In the genomic region with DNA sequence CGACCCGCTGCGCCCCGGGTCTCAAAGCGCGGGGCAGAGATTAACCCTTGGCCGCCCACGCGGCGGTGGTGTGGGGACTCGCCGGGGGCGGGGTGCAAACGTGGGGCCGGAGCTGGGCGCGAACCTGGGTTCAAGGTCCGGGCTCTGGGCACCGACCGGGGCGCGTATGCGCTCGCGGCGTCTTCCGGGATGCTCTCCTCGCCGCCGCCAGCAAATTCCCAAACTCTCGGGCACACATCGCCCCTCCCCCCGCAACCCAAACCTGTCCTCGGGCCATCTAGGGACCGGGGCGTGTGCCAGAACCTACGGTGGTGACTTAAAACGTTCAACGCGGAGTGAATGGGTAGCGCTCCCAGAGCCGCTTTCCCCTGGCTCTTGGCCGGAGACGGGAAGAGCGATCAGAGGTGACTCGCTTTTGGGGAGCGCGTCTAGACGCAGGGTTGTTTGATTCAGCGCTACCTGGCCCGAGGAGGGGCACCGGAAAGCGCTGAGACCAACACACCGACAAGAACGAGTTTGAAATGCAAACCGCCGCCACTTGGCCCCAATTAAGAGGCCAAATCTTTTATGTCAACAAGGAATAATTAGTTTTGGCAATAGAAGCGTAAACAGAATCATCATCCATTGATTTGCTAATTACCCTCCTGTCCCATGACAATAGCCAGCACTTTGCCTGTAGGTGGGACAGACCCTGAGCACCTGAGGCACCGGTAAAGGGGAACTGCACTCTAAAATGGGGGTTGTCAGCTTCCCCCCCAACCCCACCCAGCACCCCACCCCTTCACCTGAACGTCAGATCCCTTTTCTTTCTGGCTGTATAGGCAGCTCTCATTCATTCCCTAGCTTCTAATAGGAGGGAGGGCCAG, we compare ENCODE assay signal across 8 cellular contexts. TPM values are rescaled to one million over a fixed set of nuclear protein-coding genes. Genes with fewer than 3 reads are reported as not detected.
DNase-seq lines count a peak whose midpoint lies in the region; ATAC-seq and TF ChIP-seq lines count a peak whose summit lies in the region.

No MANE protein-coding gene starts in this region.

- DNase-seq in AG04449 (ENCODE audit: low read depth, low spot score) (no peak), RPMI7951 (ENCODE audit: low read depth) (peak; percentile 45), aorta (peak in 1 of 2 donors; percentile 82), NOMO-1 treated with DMSO at 0.1 percent for 48 hours (lab: John Stamatoyannopoulos, UW; ENCODE audit: unreplicated experiment) (no peak)

- ATAC-seq in GM18502 (IDR thresholded peaks at IDR 0.05; ENCODE audit: poor library complexity, unreplicated experiment) (peak; percentile 17), aorta (ENCODE audit: low FRiP score) (no peak), HG03439 (IDR thresholded peaks at IDR 0.05; ENCODE audit: unreplicated experiment) (no peak)

- H3K4me3 ChIP-seq in AG04449 (ENCODE audit: low read depth, low read length) (peak overlapping the region; percentile 55), duodenal mucosa (ENCODE audit: low read depth in 1 of 2, low read length in 2 of 2) (peak overlapping the region; percentile 58 to 64), mesodermal cell (ENCODE audit: extremely low read depth, insufficient read depth, low read length, poor library complexity, severe bottlenecking) (peak overlapping the region; percentile 45), aorta (ENCODE audit: low read length in 2 of 2) (peak overlapping the region; percentile 49 to 68)

- TF ChIP-seq CTCF in AG04449 (IDR thresholded peaks at IDR 0.05; ENCODE audit: insufficient read depth, low read length, missing control alignments): no peak

- no peaks in the 10 kb centered on the region for H3K36me3 ChIP-seq in duodenal mucosa (ENCODE audit: control insufficient read depth in 1 of 2, insufficient read depth in 2 of 2, low read length in 2 of 2)
- H3K36me3 ChIP-seq in mesodermal cell (ENCODE audit: control insufficient read depth, insufficient read depth, low read length): peaks cover 18% of the 10 kb centered on the region
- no peaks in the 10 kb centered on the region for H3K36me3 ChIP-seq in aorta (ENCODE audit: control insufficient read depth in 1 of 2, insufficient read depth in 2 of 2, low read length in 1 of 2)

- H3K27me3 ChIP-seq in duodenal mucosa (ENCODE audit: control insufficient read depth in 1 of 2, insufficient read depth in 2 of 2, low read length in 2 of 2) (peaks cover 2 to 7% of the 10 kb centered on the region in 2 donors), aorta (ENCODE audit: control insufficient read depth in 1 of 2, insufficient read depth in 2 of 2, low read length in 1 of 2) (no peaks in the 10 kb centered on the region)

- peaks cover 6 to 26% of the 10 kb centered on the region in 2 donors for H3K4me1 ChIP-seq in duodenal mucosa (ENCODE audit: control insufficient read depth in 1 of 2, insufficient read depth in 2 of 2, low read length in 2 of 2)
- H3K4me1 ChIP-seq in mesodermal cell (ENCODE audit: control insufficient read depth, insufficient read depth, low read length, poor library complexity, severe bottlenecking): peaks cover 20% of the 10 kb centered on the region
- H3K4me1 ChIP-seq in aorta (ENCODE audit: control insufficient read depth in 1 of 2, insufficient read depth in 2 of 2, low read length in 2 of 2): no peaks in the 10 kb centered on the region

- peak overlapping the region in 1 of 2 donors; percentile 18 for H3K9ac ChIP-seq in duodenal mucosa (ENCODE audit: low read depth in 1 of 2, low read length in 2 of 2)

- intact Hi-C loops in aorta (cut with DNase I): no loop called here

- H3K9me3 ChIP-seq in duodenal mucosa (ENCODE audit: control insufficient read depth in 1 of 2, low read length in 2 of 2) (no peaks in the 10 kb centered on the region), mesodermal cell (ENCODE audit: control insufficient read depth, low read length) (no peaks in the 10 kb centered on the region), aorta (ENCODE audit: control insufficient read depth, low read length) (no peaks in the 10 kb centered on the region)

- peak overlapping the region; percentile 6 for H3K27ac ChIP-seq in duodenal mucosa (ENCODE audit: low read depth, low read length)
- H3K27ac ChIP-seq in mesodermal cell (ENCODE audit: low read depth, low read length, severe bottlenecking): peak overlapping the region; percentile 62
- H3K27ac ChIP-seq in aorta (ENCODE audit: low read depth in 1 of 2, low read length in 2 of 2): no peak overlapping the region

- CTCF ChIA-PET in AG04449 (lab: Yijun Ruan, JAX): no interaction called here

- POLR2A ChIA-PET in AG04449 (lab: Yijun Ruan, JAX): no interaction called here

- WGBS in mesodermal cell (ENCODE audit: insufficient coverage in 2 of 2), 2 experiments: 1 to 4% methylated on average over 49 to 53 of the region's 60 CpGs
- 8% methylated on average over 51 to 60 of the region's 60 CpGs for WGBS in aorta, 2 donors

RNA-seq across cellular contexts. Expression of gene WNT3, which starts 46.2 kb away (rescaled TPM):
- total RNA-seq in RPMI7951 (2014; rRNA removed; shearing (Covaris generic)): 0.20 and 0.96 TPM in 2 replicates
- 17.7 TPM for polyA plus RNA-seq in mesodermal cell (2013, experiment 1 of 2)
- 14.9 TPM for polyA plus RNA-seq in mesodermal cell (2013, experiment 2 of 2)
- total RNA-seq in aorta: under 1 TPM; 0.39 to 0.96 TPM
- 1 to 10 TPM in 1 of 2 donors, under 1 TPM in 1; 0.15 to 1.0 TPM for polyA plus RNA-seq in aorta

Comparison
In these comparisons a context has a peak if more than half of its experiments do, and no peak if none do; other contexts are left out.
1. H3K27ac ChIP-seq: peak in duodenal mucosa (single experiment) and mesodermal cell (single experiment); none in aorta (0 of 2).
2. Peak in every context shown above with its lines, with median percentiles within 50 percentile points of each other: H3K4me3 ChIP-seq.